8 cellular contexts compared by ENCODE assay signal in the genomic region with DNA sequence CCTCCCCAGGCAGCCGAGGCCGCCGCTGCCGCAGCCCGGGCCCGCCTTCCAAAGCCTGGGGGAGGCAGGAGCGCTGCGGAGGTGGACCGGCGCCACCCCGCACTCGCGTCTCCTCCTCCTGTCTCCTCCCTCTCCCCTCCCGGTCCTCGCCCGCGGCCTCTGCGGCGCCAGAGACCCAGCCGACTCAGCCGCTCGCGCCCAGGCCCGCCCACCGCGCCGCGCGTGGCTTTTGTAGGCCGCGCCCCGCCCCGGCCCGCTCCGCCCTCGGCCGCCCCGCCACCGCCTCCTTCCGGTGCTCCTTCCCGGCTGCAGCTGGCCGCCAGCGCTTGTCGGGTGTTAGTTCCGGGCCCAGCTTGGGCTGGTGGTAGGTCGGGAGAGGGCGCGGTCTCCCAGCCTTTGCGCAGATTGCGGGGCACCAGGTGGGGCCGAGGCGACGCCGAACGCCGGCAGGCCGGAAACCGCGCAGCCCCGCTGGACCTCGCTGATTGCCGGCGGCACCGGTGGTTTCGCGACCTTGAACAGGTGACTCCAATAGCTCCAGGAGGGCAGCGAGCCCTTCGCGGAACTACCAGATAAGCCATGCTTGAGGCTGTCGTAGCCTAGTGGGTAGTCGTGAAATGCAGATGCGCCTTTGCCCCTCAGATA. TPM values are rescaled to one million over a fixed set of nuclear protein-coding genes. Genes with fewer than 3 reads are reported as not detected.
A peak's percentile ranks its signal among the peaks of the same experiment; 100 is the strongest.
DNase-seq lines count a peak whose midpoint lies in the region; ATAC-seq, FAIRE-seq and TF ChIP-seq lines count a peak whose summit lies in the region.

Gene CAPRIN2, minus strand, starts transcription at position 202 of the 645 bp plus-strand sequence. CDS start 1,431 bp downstream, outside the sequence.

- FAIRE-seq in bronchial epithelial cell (lab: Jason Lieb, UNC) (no peak), small intestine (lab: Jason Lieb, UNC) (no peak)

- ATAC-seq in HG03175 (IDR thresholded peaks at IDR 0.05; ENCODE audit: unreplicated experiment) = peak; percentile 92

- H3K27ac ChIP-seq in small intestine (ENCODE audit: low read depth in 1 of 2, low read length in 1 of 2) = peak within 1 kb of the TSS; percentile 90 to 91

- H3K9me3 ChIP-seq in small intestine (ENCODE audit: control insufficient read depth, low read depth) = no peaks in the 10 kb centered on the region

- in situ Hi-C loops in GM18951 (cut with MboI; ENCODE audit: low sequenced_read_pairs, unreplicated experiment) = no loop called here

- no peaks in the 10 kb centered on the region for H3K27me3 ChIP-seq in bronchial epithelial cell (ENCODE audit: control insufficient read depth, insufficient read depth, low read length)
- H3K27me3 ChIP-seq in small intestine (ENCODE audit: control insufficient read depth in 2 of 2, insufficient read depth in 2 of 2, low read length in 2 of 2) = no peaks in the 10 kb centered on the region

- H3K4me3 ChIP-seq in WI38 (ENCODE audit: low read depth, low read length) (peak within 1 kb of the TSS; percentile 74), bronchial epithelial cell (ENCODE audit: low read depth, low read length) (peak within 1 kb of the TSS; percentile 81), small intestine (ENCODE audit: low read depth in 1 of 2, low read length in 2 of 2) (peak within 1 kb of the TSS; percentile 70 to 94)

- TF ChIP-seq CTCF in WI38 (IDR thresholded peaks at IDR 0.05; ENCODE audit: low read depth, low read length) (0 out of 2 replicates have a peak, but pooled peaks have one; percentile 4), bronchial epithelial cell (IDR thresholded peaks at IDR 0.05; ENCODE audit: insufficient read depth, low read length, severe bottlenecking) (peak; percentile 34)

- H3K36me3 ChIP-seq in bronchial epithelial cell (ENCODE audit: control insufficient read depth, insufficient read depth, low read length) = no peaks in the 10 kb centered on the region
- H3K36me3 ChIP-seq in small intestine (ENCODE audit: control insufficient read depth in 2 of 2, insufficient read depth in 2 of 2, low read length in 2 of 2) = no peaks in the 10 kb centered on the region

- DNase-seq in AG08396 (ENCODE audit: low spot score) (peak; percentile 96), NCI-H2227 (lab: John Stamatoyannopoulos, UW; ENCODE audit: unreplicated experiment) (peak; percentile 93), bronchial epithelial cell (ENCODE audit: low read depth) (peak; percentile 83), iPS-NIHi11 (ENCODE audit: low spot score) (peak; percentile 95), small intestine (peak; percentile 96)

- peak; percentile 82 for TF ChIP-seq POLR2A in GM18951 (IDR thresholded peaks at IDR 0.05; ENCODE audit: extremely low read depth, insufficient read depth, insufficient read length)

- H3K4me1 ChIP-seq in small intestine (ENCODE audit: control insufficient read depth in 2 of 2, insufficient read depth in 1 of 2, low read depth in 1 of 2, low read length in 1 of 2) = peaks cover 0 to 4% of the 10 kb centered on the region in 2 donors

- 0 to 1% (median 0%) methylated on average over 43 to 72 of the region's 72 CpGs for WGBS in small intestine, 3 donors

RNA-seq across cellular contexts. Expression of gene CAPRIN2, which starts in this region (rescaled TPM):
- 26.2 and 31.9 TPM in 2 replicates for total RNA-seq in bronchial epithelial cell
- polyA plus RNA-seq in small intestine = 1 to 10 TPM; 6.0 to 9.8 (median 7.8) TPM

Comparison
In these comparisons a context has a peak if more than half of its experiments do, and no peak if none do; other contexts are left out.
1. Peak in every context shown above with its lines: DNase-seq, ATAC-seq, H3K4me3 ChIP-seq and H3K27ac ChIP-seq.